ENCODE assay signal across 13 cellular contexts in genomic region chr12:56219840-56220239, GRCh38. TPM values are rescaled to one million over a fixed set of nuclear protein-coding genes. Genes with fewer than 3 reads are reported as not detected.
A peak's percentile ranks its signal among the peaks of the same experiment; 100 is the strongest.
DNase-seq lines count a peak whose midpoint lies in the region; ATAC-seq and TF ChIP-seq lines count a peak whose summit lies in the region.
"Had no signal": no experiment of that assay in that cellular context is flagged by ENCODE, and none has a peak within 500 bp of the region (broad histone marks: within the 10 kb centered on the region; RNA-seq: fewer than 3 reads in every experiment).

No MANE protein-coding gene starts in this region.

- no peak overlapping the region for H2AK5ac ChIP-seq in H9 (ENCODE audit: insufficient read length, low read length)

- H3K27me3 Mint-ChIP-seq in H9 (ENCODE audit: low read depth) (no peaks in the 10 kb centered on the region; the same call in 1 of the 2 replicates), progenitor cell of endocrine pancreas (no peaks in the 10 kb centered on the region)
- H3K27me3 Mint-ChIP-seq in central memory CD8-positive, alpha-beta T cell: no peaks in the 10 kb centered on the region

- H3K9ac ChIP-seq in H9 (ENCODE audit: extremely low read depth, insufficient read length, low read length): no peak overlapping the region

- H3K4ac ChIP-seq in H9 (ENCODE audit: low read depth, low read length): no peak overlapping the region

- H3K9me3 ChIP-seq in H9 (ENCODE audit: control insufficient read depth, low read depth, low read length): no peaks in the 10 kb centered on the region

- DNase-seq in H9 (no peak), progenitor cell of endocrine pancreas (ENCODE audit: low spot score, unreplicated experiment) (no peak), activated gamma-delta T cell (lab: John Stamatoyannopoulos, UW) (no peak), DMS114 treated with DMSO at 0.1 percent for 48 hours (lab: John Stamatoyannopoulos, UW; ENCODE audit: unreplicated experiment) (no peak), Right ventricle myocardium inferior (ENCODE audit: missing footprints) (no peak)
- DNase-seq in central memory CD8-positive, alpha-beta T cell (ENCODE audit: low spot score in 2 of 2): no peak
- DNase-seq: NCI-H1048, T1000 had no signal

- H3K4me1 ChIP-seq in H9 (ENCODE audit: insufficient read depth, low read length): peaks cover 2% of the 10 kb centered on the region; the same call in 1 of the 2 replicates

- no peak overlapping the region for H2AFZ ChIP-seq in H9 (ENCODE audit: low read length)

- intact Hi-C loops in Right ventricle myocardium inferior (cut with DNase I): loop anchor here (5.0 kb wide), 1 partner anchor 37 kb away; the partner anchor contains the start of gene ANKRD52

- no peak for ATAC-seq in central memory CD8-positive, alpha-beta T cell (replicated peaks; ENCODE audit: extremely low read depth, poor library complexity, severe bottlenecking)
- ATAC-seq in HG03521 (IDR thresholded peaks at IDR 0.05; ENCODE audit: unreplicated experiment) (no peak), Right ventricle myocardium inferior (no peak)

- H3K9me3 Mint-ChIP-seq in H9 (no peaks in the 10 kb centered on the region; a peak in 1 of 5 replicates), progenitor cell of endocrine pancreas (ENCODE audit: low read depth) (no peaks in the 10 kb centered on the region)
- no peaks in the 10 kb centered on the region for H3K9me3 Mint-ChIP-seq in central memory CD8-positive, alpha-beta T cell

- TF ChIP-seq CTCF in C4-2B (conservative IDR thresholded peaks at IDR 0.05) (no peak), H9 (conservative IDR thresholded peaks at IDR 0.05) (no peak), progenitor cell of endocrine pancreas (IDR thresholded peaks at IDR 0.05; ENCODE audit: unreplicated experiment) (no peak)

- H2BK20ac ChIP-seq in H9 (ENCODE audit: low read depth, low read length, poor library complexity, severe bottlenecking): no peak overlapping the region

- H3K27ac Mint-ChIP-seq in H9 (0 out of 7 replicates have a peak overlapping the region, but pooled peaks of 1 of the 3 experiments have one; percentile 66), progenitor cell of endocrine pancreas (no peak overlapping the region)
- H3K27ac Mint-ChIP-seq in central memory CD8-positive, alpha-beta T cell (ENCODE audit: low read depth): no peak overlapping the region

- H3K56ac ChIP-seq in H9 (ENCODE audit: insufficient read length, low read depth, low read length): no peak overlapping the region

- no peak overlapping the region for H4K5ac ChIP-seq in H9 (ENCODE audit: insufficient read length, low read depth, low read length)

- no peak overlapping the region for H3K14ac ChIP-seq in H9 (ENCODE audit: insufficient read depth, low read length)

- H3K27ac ChIP-seq in C4-2B: peak overlapping the region; percentile 93
- no peak overlapping the region for H3K27ac ChIP-seq in H9 (ENCODE audit: insufficient read length, low read depth, low read length)

- H2BK5ac ChIP-seq in H9 (ENCODE audit: insufficient read length, low read length): no peak overlapping the region

- H3K23ac ChIP-seq in H9 (ENCODE audit: insufficient read length, low read depth, low read length): no peak overlapping the region

- peak overlapping the region; percentile 38 to 70; a peak in 4 of 5 replicates for H3K4me3 Mint-ChIP-seq in H9
- H3K4me3 Mint-ChIP-seq in central memory CD8-positive, alpha-beta T cell: peak overlapping the region; percentile 13
- peak overlapping the region; percentile 16 for H3K4me3 Mint-ChIP-seq in progenitor cell of endocrine pancreas (ENCODE audit: low read depth)

- no peaks in the 10 kb centered on the region for H4K20me1 ChIP-seq in H9 (ENCODE audit: control insufficient read depth, insufficient read depth, insufficient read length)

- no peak overlapping the region for H2BK12ac ChIP-seq in H9 (ENCODE audit: insufficient read length, low read depth, low read length)

- H3K4me1 Mint-ChIP-seq in H9 (peaks cover 24 to 31% of the 10 kb centered on the region in 2 experiments), progenitor cell of endocrine pancreas (ENCODE audit: low read depth) (peaks cover 24% of the 10 kb centered on the region)
- H3K4me1 Mint-ChIP-seq in central memory CD8-positive, alpha-beta T cell: peaks cover 53% of the 10 kb centered on the region

- no peak overlapping the region for H2BK120ac ChIP-seq in H9 (ENCODE audit: low read depth, low read length, poor library complexity, severe bottlenecking)

- H3T11ph ChIP-seq in H9 (ENCODE audit: low read length): no peak overlapping the region

- no peak overlapping the region for H4K8ac ChIP-seq in H9 (replicated peaks; ENCODE audit: insufficient read length, low read depth, low read length)

- no peaks in the 10 kb centered on the region for H3K27me3 ChIP-seq in H9 (ENCODE audit: insufficient read depth, low read length)

- no peaks in the 10 kb centered on the region for H3K79me1 ChIP-seq in H9 (ENCODE audit: insufficient read depth, low read depth, low read length, poor library complexity, severe bottlenecking)

- H3K79me2 ChIP-seq in H9 (ENCODE audit: insufficient read depth, low read length): no peaks in the 10 kb centered on the region; the same call in 1 of the 2 replicates

- no peak overlapping the region for H4K91ac ChIP-seq in H9 (ENCODE audit: insufficient read length, low read depth, low read length)

- no CpG with 5 or more reads among the region's 9 CpGs for WGBS in H9 (ENCODE audit: extremely low coverage, insufficient read length, low lambda C conversion rate)

- H3K36me3 Mint-ChIP-seq in H9 (ENCODE audit: insufficient read depth in 1 of 3, low read depth in 3 of 3): peaks cover 20 to 31% (median 27%) of the 10 kb centered on the region in 3 experiments
- H3K36me3 Mint-ChIP-seq in central memory CD8-positive, alpha-beta T cell (ENCODE audit: insufficient read depth): peaks cover 25% of the 10 kb centered on the region
- H3K36me3 Mint-ChIP-seq in progenitor cell of endocrine pancreas (ENCODE audit: insufficient read depth): peaks cover 7% of the 10 kb centered on the region

- H3K4me2 ChIP-seq in H9 (ENCODE audit: insufficient read depth, insufficient read length, low read length): no peak overlapping the region

- H3K23me2 ChIP-seq in H9 (ENCODE audit: insufficient read length, low read depth, low read length, poor library complexity, severe bottlenecking): peaks cover 24% of the 10 kb centered on the region

- no peak overlapping the region for H3K18ac ChIP-seq in H9 (ENCODE audit: insufficient read length, low read depth, low read length)

- no peak overlapping the region for H2BK15ac ChIP-seq in H9 (ENCODE audit: low read depth, low read length)

RNA-seq across cellular contexts. Expression of gene RNF41, which starts 1.9 kb away (rescaled TPM):
- total RNA-seq in H9 (2021) (60.8 and 64.8 TPM in 2 replicates), progenitor cell of endocrine pancreas (50.0 and 50.8 TPM in 2 replicates), Right ventricle myocardium inferior (53.8 TPM)

RNA-seq across cellular contexts. Expression of gene NABP2, which starts 4.3 kb away (rescaled TPM):
- 48.7 and 49.0 TPM in 2 replicates for total RNA-seq in H9 (2021)
- 37.9 and 40.5 TPM in 2 replicates for total RNA-seq in progenitor cell of endocrine pancreas
- total RNA-seq in Right ventricle myocardium inferior: 22.2 TPM

RNA-seq across cellular contexts. Expression of gene SLC39A5, which starts 10.0 kb away (rescaled TPM):
- total RNA-seq in H9 (2021): 0.15 TPM in 1 of 2 replicates, not detected in the other
- total RNA-seq in progenitor cell of endocrine pancreas: 62.9 and 65.2 TPM in 2 replicates
- not detected for total RNA-seq in Right ventricle myocardium inferior
- total RNA-seq: G401, H4, urinary bladder had no signal

RNA-seq across cellular contexts. Expression of gene SMARCC2, which starts 30.6 kb away (rescaled TPM):
- total RNA-seq in H9 (2021) (85.0 and 86.9 TPM in 2 replicates), progenitor cell of endocrine pancreas (202 and 207 TPM in 2 replicates), Right ventricle myocardium inferior (68.8 TPM)

RNA-seq across cellular contexts. Expression of gene ANKRD52, which starts 38.3 kb away (rescaled TPM):
- total RNA-seq in H9 (2021) (33.4 and 34.6 TPM in 2 replicates), progenitor cell of endocrine pancreas (60.3 and 64.3 TPM in 2 replicates), Right ventricle myocardium inferior (23.9 TPM)

Comparison
In these comparisons a context has a peak if more than half of its experiments do, and no peak if none do; other contexts are left out.
1. RNA of gene SLC39A5, which starts 10.0 kb away (total RNA-seq): 62.9 to 65.2 TPM in progenitor cell of endocrine pancreas; 0.15 TPM in H9 and not detected in Right ventricle myocardium inferior (single experiment); every median in the first group is over 10 times any median in the second.
2. Peak in every context shown above with its lines, with median percentiles within 50 percentile points of each other: H3K4me3 Mint-ChIP-seq.